Comparison of ENCODE assay signal across 28 cellular contexts in the genomic region with DNA sequence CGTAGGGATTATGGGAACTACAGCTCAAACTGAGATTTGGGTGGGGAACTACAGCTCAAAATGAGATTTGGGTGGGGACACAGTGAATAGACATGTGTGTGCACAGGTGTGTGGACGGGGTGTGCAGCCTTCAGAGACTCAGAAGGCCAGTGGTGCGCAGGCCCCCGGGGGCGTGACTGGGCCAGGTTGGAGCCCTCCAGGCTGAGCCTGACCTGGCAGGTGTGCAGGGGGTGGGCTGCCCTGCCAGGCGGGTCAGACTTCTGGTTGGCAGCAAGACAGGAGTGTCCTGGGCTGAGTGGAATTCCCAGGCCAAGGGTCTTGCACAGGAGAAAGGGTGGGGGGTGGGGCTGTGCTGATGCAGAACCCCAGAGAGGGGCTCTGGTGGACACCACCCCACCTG. TPM values are rescaled to one million over a fixed set of nuclear protein-coding genes. Genes with fewer than 3 reads are reported as not detected.
"Had no signal": no experiment of that assay in that cellular context is flagged by ENCODE, and none has a peak within 500 bp of the region (broad histone marks: within the 10 kb centered on the region; RNA-seq: fewer than 3 reads in every experiment).

No MANE protein-coding gene starts in this region.

- FAIRE-seq: endometrium, endothelial cell of umbilical vein, frontal cortex had no signal

- H3K4me1 Mint-ChIP-seq: endodermal cell had no signal

- DNase-seq: colonic mucosa; cortex of kidney; dermis blood vessel endothelial cell; dorsolateral prefrontal cortex; effector CD4-positive, alpha-beta T cell; effector CD8-positive, alpha-beta T cell; effector memory CD4-positive, alpha-beta T cell; effector memory CD8-positive, alpha-beta T cell; erythroblast; esophagus squamous epithelium; foreskin fibroblast; foreskin keratinocyte; foreskin melanocyte; gastrocnemius medialis; glutamatergic neuron; head of caudate nucleus; heart right ventricle; hippocampal formation had no signal

- H3K27ac Mint-ChIP-seq: dendritic cell treated with granulocyte-macrophage colony-stimulating factor and Interleukin-4, amounts not matched to agents 40 ng/mL and 50 ng/mL, for 4 days; effector memory CD8-positive, alpha-beta T cell; endodermal cell had no signal

- H3K4me1 ChIP-seq: colonic mucosa, esophagus muscularis mucosa, esophagus squamous epithelium, foreskin keratinocyte, gastrocnemius medialis, gastroesophageal sphincter, heart right ventricle had no signal

- H3K36me3 ChIP-seq: colonic mucosa, esophagus muscularis mucosa, esophagus squamous epithelium, gastrocnemius medialis, gastroesophageal sphincter, heart right ventricle had no signal

- H3K4me2 ChIP-seq: hepatocyte had no signal

- H3K79me2 ChIP-seq: hepatocyte had no signal

- H3K4me3 Mint-ChIP-seq: dendritic cell treated with granulocyte-macrophage colony-stimulating factor and Interleukin-4, amounts not matched to agents 40 ng/mL and 50 ng/mL, for 4 days; effector memory CD8-positive, alpha-beta T cell; endodermal cell had no signal

- ATAC-seq: effector memory CD8-positive, alpha-beta T cell; foreskin keratinocyte; gastrocnemius medialis; gastroesophageal sphincter; heart right ventricle had no signal

- H3K4me3 ChIP-seq: colonic mucosa, coronary artery, dorsolateral prefrontal cortex, esophagus muscularis mucosa, esophagus squamous epithelium, gastrocnemius medialis, gastroesophageal sphincter, heart right ventricle, hepatocyte had no signal

- H3K27ac ChIP-seq: colonic mucosa, coronary artery, dorsolateral prefrontal cortex, epithelial cell of prostate, esophagus muscularis mucosa, esophagus squamous epithelium, foreskin keratinocyte, gastrocnemius medialis, gastroesophageal sphincter, heart right ventricle, hepatocyte had no signal

- H3K9me3 ChIP-seq: colonic mucosa, esophagus muscularis mucosa, esophagus squamous epithelium, gastrocnemius medialis, gastroesophageal sphincter, heart right ventricle had no signal

- H2AFZ ChIP-seq: hepatocyte had no signal

- H3K9me3 Mint-ChIP-seq: effector memory CD8-positive, alpha-beta T cell had no signal

RNA-seq across cellular contexts. Expression of a gene that starts 43.0 kb away (rescaled TPM):
- total RNA-seq: endothelial cell of umbilical vein, frontal cortex had no signal
